ENCODE assay signal across 8 cellular contexts in genomic region chr3:81490541-81491288, GRCh38.
DNase-seq lines count a peak whose midpoint lies in the region; ATAC-seq and TF ChIP-seq lines count a peak whose summit lies in the region.

No MANE protein-coding gene starts in this region.

- H3K27ac Mint-ChIP-seq in CD8-positive, alpha-beta T cell: no peak overlapping the region

- no peak overlapping the region for H3K27ac ChIP-seq in CD8-positive, alpha-beta T cell (ENCODE audit: low read depth, low read length)
- H3K27ac ChIP-seq in dorsolateral prefrontal cortex: no peak overlapping the region

- H3K27me3 ChIP-seq in CD8-positive, alpha-beta T cell (ENCODE audit: insufficient read depth, low read length): no peaks in the 10 kb centered on the region
- no peaks in the 10 kb centered on the region for H3K27me3 ChIP-seq in dorsolateral prefrontal cortex

- POLR2A ChIA-PET in CD8-positive, alpha-beta T cell (lab: Charles Lee): interaction anchor here (1.4 kb wide), 1 partner anchor 27 kb away, joined by 4 read pairs; no protein-coding TSS in a partner anchor

- peaks cover 2% of the 10 kb centered on the region for H3K9me3 Mint-ChIP-seq in CD8-positive, alpha-beta T cell

- no peak overlapping the region for H3K4me3 Mint-ChIP-seq in CD8-positive, alpha-beta T cell

- no peaks in the 10 kb centered on the region for H3K27me3 Mint-ChIP-seq in CD8-positive, alpha-beta T cell (ENCODE audit: low read depth)

- H3K9me3 ChIP-seq in CD8-positive, alpha-beta T cell (ENCODE audit: low read length): no peaks in the 10 kb centered on the region

- peak; percentile 69 for ATAC-seq in CD8-positive, alpha-beta T cell
- ATAC-seq in GM19395 (IDR thresholded peaks at IDR 0.05; ENCODE audit: unreplicated experiment) (peak; percentile 92), HG03460 (IDR thresholded peaks at IDR 0.05; ENCODE audit: unreplicated experiment) (peak; percentile 88)

- DNase-seq in CD8-positive, alpha-beta T cell: peak; percentile 45 to 75 (median 68)
- peak; percentile 25 for DNase-seq in NCI-H526 treated with DMSO at 0.1 percent for 48 hours (lab: John Stamatoyannopoulos, UW)
- peak; percentile 65 for DNase-seq in activated CD4-positive, alpha-beta T cell treated with anti-CD3 and anti-CD28 coated beads, Interleukin-2, amount 50 U/mL, for 1 hour
- DNase-seq in dorsolateral prefrontal cortex: peak in 9 of 10 donors; percentile 38 to 91 (median 55)
- DNase-seq in medulla oblongata (ENCODE audit: extremely low spot score): peak; percentile 90
- peak; percentile 53 for DNase-seq in stimulated activated CD8-positive, alpha-beta memory T cell treated with anti-CD3 and anti-CD28 coated beads, Interleukin-15, amount 100 ng/mL, for 24 hours (ENCODE audit: low read depth)

- CTCF ChIA-PET in CD8-positive, alpha-beta T cell (lab: Charles Lee): interaction anchor here (0.6 to 1.4 kb wide), 7 partner anchors 10 to 649 kb away, joined by 3 to 13 read pairs (median 3); no protein-coding TSS in a partner anchor

- H3K4me1 ChIP-seq in CD8-positive, alpha-beta T cell (ENCODE audit: insufficient read depth, low read length): no peaks in the 10 kb centered on the region

- no peaks in the 10 kb centered on the region for H3K36me3 Mint-ChIP-seq in CD8-positive, alpha-beta T cell

- peak; percentile 84 for TF ChIP-seq CTCF in CD8-positive, alpha-beta T cell (IDR thresholded peaks at IDR 0.05)
- TF ChIP-seq CTCF in dorsolateral prefrontal cortex (IDR thresholded peaks at IDR 0.05 in 54 of 56, conservative IDR thresholded peaks at IDR 0.05 in 2 of 56; ENCODE audit: low read depth in 1 of 56, partially characterized antibody in 56 of 56): peak; percentile 62 to 87 (median 76)

- H3K36me3 ChIP-seq in CD8-positive, alpha-beta T cell (ENCODE audit: insufficient read depth, low read length): no peaks in the 10 kb centered on the region

- H3K4me1 Mint-ChIP-seq in CD8-positive, alpha-beta T cell (ENCODE audit: low read depth): peaks cover 2% of the 10 kb centered on the region

- intact Hi-C loops in CD8-positive, alpha-beta T cell (cut with DNase I, micrococcal nuclease): loop anchor here (1.0 to 2.0 kb wide), 2 partner anchors 642 to 643 kb away; no protein-coding TSS in a partner anchor
- intact Hi-C loops in dorsolateral prefrontal cortex (cut with DNase I): no loop called here

- no peak overlapping the region for H3K4me3 ChIP-seq in CD8-positive, alpha-beta T cell (ENCODE audit: low read depth, low read length)
- H3K4me3 ChIP-seq in dorsolateral prefrontal cortex: no peak overlapping the region

Comparison
In these comparisons a context has a peak if more than half of its experiments do, and no peak if none do; other contexts are left out.
1. DNase-seq: peak in every context shown above with its lines; median percentile 90 in medulla oblongata; 68 in CD8-positive, alpha-beta T cell; 65 in activated CD4-positive, alpha-beta T cell treated with anti-CD3 and anti-CD28 coated beads, Interleukin-2, amount 50 U/mL, for 1 hour; 55 in dorsolateral prefrontal cortex; 53 in stimulated activated CD8-positive, alpha-beta memory T cell treated with anti-CD3 and anti-CD28 coated beads, Interleukin-15, amount 100 ng/mL, for 24 hours; 25 in NCI-H526 treated with DMSO at 0.1 percent for 48 hours.
2. intact Hi-C loops: an anchor here in CD8-positive, alpha-beta T cell (1.0 to 2.0 kb wide); none called in dorsolateral prefrontal cortex.